ENCODE assay signal across 22 cellular contexts in the genomic region with DNA sequence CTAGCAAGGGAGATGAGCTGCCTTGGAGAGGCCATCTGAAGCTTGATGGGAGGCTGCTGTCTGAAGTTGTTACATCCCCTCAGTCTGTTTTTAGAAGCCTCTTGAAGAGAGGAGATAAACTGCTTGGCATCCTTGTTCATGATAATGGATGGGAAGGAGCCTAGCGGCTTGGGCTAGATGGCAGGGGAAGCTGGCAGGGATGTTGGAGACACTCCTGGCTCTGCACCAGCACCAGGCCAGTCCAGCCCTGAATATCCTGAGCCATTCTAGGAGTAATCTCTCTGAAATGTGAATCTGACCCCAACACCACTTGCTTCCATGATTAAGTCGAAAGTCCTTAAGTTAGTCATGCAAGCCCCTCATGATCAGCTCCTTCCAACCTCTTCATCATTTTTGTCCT.
"Had no signal": no experiment of that assay in that cellular context is flagged by ENCODE, and none has a peak within 500 bp of the region (broad histone marks: within the 10 kb centered on the region; RNA-seq: fewer than 3 reads in every experiment).

No MANE protein-coding gene starts in this region.

- DNase-seq: activated B cell treated with CpG ODN at 0.5 μM for 24 hours; activated CD4-positive, alpha-beta T cell treated with anti-CD3 and anti-CD28 coated beads for 1 hour; activated CD4-positive, alpha-beta T cell treated with anti-CD3 and anti-CD28 coated beads, Interleukin-2, amount 10 ng/mL, durations not matched to agents 24 days and 14 days; activated CD4-positive, alpha-beta T cell treated with anti-CD3 and anti-CD28 coated beads, Interleukin-2, amount 50 U/mL, for 48 hours; activated CD8-positive, alpha-beta memory T cell treated with anti-CD3 and anti-CD28 coated beads, Interleukin-2, amount 10 ng/mL, durations not matched to agents 7 days and 5 days; activated effector memory CD4-positive, alpha-beta T cell treated with anti-CD3 and anti-CD28 coated beads, Interleukin-2, amount 50 U/mL, for 16 hours; activated naive CD4-positive, alpha-beta T cell treated with Interleukin-2 at 50 U/mL for 16 hours; activated naive CD8-positive, alpha-beta T cell treated with anti-CD3 and anti-CD28 coated beads, Interleukin-2, amount 50 U/mL, for 24 hours; activated T-cell treated with anti-CD3 and anti-CD28 coated beads, Interleukin-2, amount 50 U/mL, for 24 hours; NCI-H1105 treated with DMSO at 0.1 percent for 48 hours; NCI-H1436 treated with DMSO at 0.1 percent for 48 hours; NCI-H187; NCI-H2081; NCI-H510A treated with DMSO at 0.1 percent for 48 hours; NK-92 treated with Interleukin-12 subunit alpha and Interleukin-12 subunit beta, amount 100 ng/mL, for 24 hours; OCI-M1; Peyer's patch; T-helper 9 cell had no signal

- H3K36me3 ChIP-seq: ascending aorta, Peyer's patch had no signal

- H3K4me3 ChIP-seq: ascending aorta, body of pancreas, Peyer's patch, SK-N-MC had no signal

- ATAC-seq: activated CD8-positive, alpha-beta memory T cell treated with anti-CD3 and anti-CD28 coated beads, Interleukin-2, amount 10 ng/mL, durations not matched to agents 7 days and 5 days; activated naive CD4-positive, alpha-beta T cell treated with anti-CD3 and anti-CD28 coated beads, Interleukin-2, amount 50 U/mL, for 72 hours; activated naive CD8-positive, alpha-beta T cell treated with anti-CD3 and anti-CD28 coated beads, Interleukin-2, amount 50 U/mL, for 24 hours had no signal

- H3K4me1 ChIP-seq: ascending aorta, body of pancreas, Peyer's patch had no signal

- H3K27ac ChIP-seq: body of pancreas, Peyer's patch, SK-N-MC had no signal

- H3K9me3 ChIP-seq: ascending aorta, body of pancreas, Peyer's patch had no signal

- H3K27me3 ChIP-seq: ascending aorta, body of pancreas, Peyer's patch had no signal
